In the genomic region with DNA sequence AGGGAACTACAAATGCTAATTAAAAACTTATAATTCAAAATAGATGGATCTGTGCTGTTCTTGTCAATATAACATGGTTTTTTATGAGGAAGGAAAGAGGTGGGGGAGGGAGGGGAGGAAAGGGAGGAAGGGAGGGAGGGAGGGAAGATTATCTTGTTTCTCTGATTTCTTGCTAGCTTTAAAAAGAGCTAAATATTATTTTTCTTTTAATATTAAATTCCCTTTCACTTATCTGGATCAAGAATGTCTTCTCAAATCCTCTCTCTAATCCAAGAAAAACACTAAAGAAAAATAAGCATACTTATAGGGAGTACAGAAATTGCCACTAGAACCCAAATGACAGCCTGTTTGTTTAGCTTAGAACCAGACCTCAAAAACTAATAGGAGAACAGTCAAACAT, we compare ENCODE assay signal across 25 cellular contexts. TPM values are rescaled to one million over a fixed set of nuclear protein-coding genes. Genes with fewer than 3 reads are reported as not detected.
"Had no signal": no experiment of that assay in that cellular context is flagged by ENCODE, and none has a peak within 500 bp of the region (broad histone marks: within the 10 kb centered on the region; RNA-seq: fewer than 3 reads in every experiment).

No MANE protein-coding gene starts in this region.

- ATAC-seq: foreskin keratinocyte, heart right ventricle, left cardiac atrium, left lung, left ventricle myocardium superior, lower lobe of right lung, mucosa of descending colon had no signal

- H3K9me3 ChIP-seq: colonic mucosa, esophagus muscularis mucosa, heart right ventricle, left lung, lower lobe of right lung, mucosa of descending colon had no signal

- H3K4me3 ChIP-seq: colonic mucosa, dorsolateral prefrontal cortex, esophagus muscularis mucosa, heart right ventricle, left lung, lower lobe of right lung, mucosa of descending colon had no signal

- H3K4me1 ChIP-seq: colonic mucosa, foreskin keratinocyte, left lung, lower lobe of right lung had no signal

- H3K36me3 ChIP-seq: colonic mucosa, esophagus muscularis mucosa, heart right ventricle, left lung, lower lobe of right lung had no signal

- H3K27ac ChIP-seq: colonic mucosa, dorsolateral prefrontal cortex, esophagus muscularis mucosa, foreskin keratinocyte, heart right ventricle, left lung, lower lobe of right lung had no signal

- H3K27me3 ChIP-seq: colonic mucosa, dorsolateral prefrontal cortex, esophagus muscularis mucosa, foreskin keratinocyte, heart right ventricle, left lung had no signal

- DNase-seq: colonic mucosa; cortex of kidney; dermis blood vessel endothelial cell; dorsolateral prefrontal cortex; effector CD4-positive, alpha-beta T cell; effector memory CD4-positive, alpha-beta T cell; foreskin keratinocyte; glutamatergic neuron; head of caudate nucleus; heart right ventricle; hippocampal formation; left cardiac atrium; left lung; left ventricle myocardium superior; lower lobe of right lung; mesenchymal stem cell; mucosa of descending colon; naive B cell had no signal

- FAIRE-seq: endothelial cell of umbilical vein, frontal cortex, islet of Langerhans, keratinocyte had no signal

RNA-seq across cellular contexts. Expression of a gene that starts 55.2 kb away (rescaled TPM):
- total RNA-seq: dermis blood vessel endothelial cell, endothelial cell of umbilical vein, epithelial cell of proximal tubule, foreskin keratinocyte, lung microvascular endothelial cell had no signal
- polyA plus RNA-seq: endothelial cell of umbilical vein, foreskin keratinocyte, keratinocyte had no signal
